2 cellular contexts compared by ENCODE assay signal in the genomic region with DNA sequence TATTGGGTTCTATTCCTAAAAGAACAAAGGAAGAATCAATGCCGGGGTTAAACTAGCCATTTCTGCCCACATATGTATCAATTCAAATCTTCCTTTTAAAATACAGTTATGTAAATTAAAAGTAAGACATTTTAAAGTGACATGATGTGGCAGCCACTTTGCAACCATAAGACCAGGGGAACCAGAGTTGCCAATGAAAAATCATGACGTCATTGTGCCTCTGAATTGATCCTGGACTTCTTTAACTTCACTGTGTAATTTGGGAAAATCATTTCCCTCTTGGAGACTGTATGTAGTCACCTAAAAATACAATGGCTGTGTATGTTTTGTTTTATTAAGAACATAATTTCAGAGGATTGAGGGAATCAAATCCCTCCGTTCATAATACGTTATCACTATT.
TF ChIP-seq lines count a peak whose summit lies in the region.

No MANE protein-coding gene starts in this region.

TF ChIP-seq in HepG2, 621 proteins besides CTCF, POLR2A, EP300 and RAD21:
- TF ChIP-seq ZFP90 (CRISPR knock-in tag; IDR thresholded peaks at IDR 0.05; ENCODE audit: borderline replicate concordance) = no peak
- no peak for TF ChIP-seq RFXAP (CRISPR knock-in tag; IDR thresholded peaks at IDR 0.05; ENCODE audit: borderline replicate concordance)
- 0 out of 2 replicates have a peak, but pooled peaks have one; percentile 52 for TF ChIP-seq MTF2 (CRISPR knock-in tag; IDR thresholded peaks at IDR 0.05; ENCODE audit: borderline replicate concordance)
- no peak for TF ChIP-seq FLYWCH1 (CRISPR knock-in tag; IDR thresholded peaks at IDR 0.05)
- TF ChIP-seq ZSCAN29 (CRISPR knock-in tag; conservative IDR thresholded peaks at IDR 0.05) = 0 out of 2 replicates have a peak, but pooled peaks have one; percentile 40
- TF ChIP-seq LCORL (IDR thresholded peaks at IDR 0.05) = no peak
- TF ChIP-seq LCORL (CRISPR knock-in tag; IDR thresholded peaks at IDR 0.05) = 0 out of 2 replicates have a peak, but pooled peaks have one; percentile 24
- 0 out of 2 replicates have a peak, but pooled peaks have one; percentile 2 for TF ChIP-seq CREB1 (IDR thresholded peaks at IDR 0.05)
- no peak for TF ChIP-seq CREB1 (CRISPR knock-in tag; IDR thresholded peaks at IDR 0.05)
- TF ChIP-seq NFYC (CRISPR knock-in tag; IDR thresholded peaks at IDR 0.05) = no peak
- no peak for TF ChIP-seq ZNF749 (CRISPR knock-in tag; IDR thresholded peaks at IDR 0.05; ENCODE audit: borderline replicate concordance)
- peak; percentile 60; the same call in 1 of the 2 replicates for TF ChIP-seq ATF7 (IDR thresholded peaks at IDR 0.05)
- TF ChIP-seq ATF7 (CRISPR knock-in tag; IDR thresholded peaks at IDR 0.05) = no peak

TF ChIP-seq in GM12878, 131 proteins besides CTCF, POLR2A, EP300 and RAD21:
- no peak for TF ChIP-seq ZNF217 (IDR thresholded peaks at IDR 0.05)
- TF ChIP-seq BCL11A (IDR thresholded peaks at IDR 0.05; ENCODE audit: low read depth, low read length) = no peak
- TF ChIP-seq ATF7 (IDR thresholded peaks at IDR 0.05; ENCODE audit: low read depth) = 0 out of 2 replicates have a peak, but pooled peaks have one; percentile 35
